In the genomic region with DNA sequence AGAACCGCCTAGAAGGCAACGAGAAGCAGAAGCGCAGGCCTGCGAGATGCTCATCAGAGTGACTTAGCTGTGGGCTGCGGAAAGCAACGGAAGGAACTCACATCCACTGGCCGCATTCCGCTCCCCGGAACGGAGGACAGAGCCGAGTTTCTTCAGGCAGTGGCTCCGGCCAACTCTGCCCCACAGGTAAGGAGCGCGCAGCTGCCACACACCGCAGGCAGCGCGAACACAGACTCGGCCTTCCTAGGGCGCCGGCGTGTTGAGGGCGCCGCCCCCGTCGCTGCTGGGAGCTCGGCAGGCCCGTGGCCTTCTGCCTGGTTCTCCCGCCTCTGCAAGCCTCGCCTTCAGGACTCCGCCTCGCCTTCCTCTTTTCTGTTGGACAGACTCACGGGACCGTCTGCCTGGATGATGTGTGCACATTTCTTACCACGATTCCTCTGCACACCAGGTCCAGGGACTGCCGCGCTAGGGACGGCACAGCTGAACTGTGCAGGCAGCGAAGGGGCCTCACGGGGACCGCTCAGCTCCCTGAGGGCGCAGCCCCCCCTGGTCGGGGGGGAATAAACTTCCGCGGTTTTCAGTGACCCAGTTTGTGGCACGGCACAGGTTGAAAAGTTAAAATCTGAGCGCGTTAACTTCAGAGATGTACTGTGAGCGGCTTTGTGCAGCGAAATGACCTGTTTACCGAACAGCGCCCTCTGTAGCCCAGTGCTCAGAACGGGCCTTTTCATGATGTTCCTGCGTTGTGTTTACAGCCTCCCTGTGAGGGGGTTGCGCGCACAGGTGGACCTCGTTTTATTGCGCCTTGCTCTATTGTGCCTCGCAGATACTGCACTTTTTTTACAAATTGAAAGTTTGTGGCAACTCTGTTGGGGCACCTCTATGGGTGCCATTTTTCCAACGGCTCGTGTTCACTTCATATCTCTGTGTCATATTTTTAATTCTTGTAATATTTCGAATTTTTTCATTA, we compare ENCODE assay signal across 8 cellular contexts. TPM values are rescaled to one million over a fixed set of nuclear protein-coding genes. Genes with fewer than 3 reads are reported as not detected.
A peak's percentile ranks its signal among the peaks of the same experiment; 100 is the strongest.
DNase-seq lines count a peak whose midpoint lies in the region; ATAC-seq and TF ChIP-seq lines count a peak whose summit lies in the region.

No MANE protein-coding gene starts in this region.

- TF ChIP-seq POLR2A in vagina (IDR thresholded peaks at IDR 0.05), result no peak

- no peaks in the 10 kb centered on the region for H3K36me3 ChIP-seq in vagina

- intact Hi-C loops in vagina (cut with DNase I), result loop anchor here (5.0 kb wide), 1 partner anchor 157 kb away; a partner anchor contains a TSS

- no peaks in the 10 kb centered on the region for H3K9me3 ChIP-seq in vagina

- DNase-seq in NCI-H1694 treated with DMSO at 0.1 percent for 48 hours (lab: John Stamatoyannopoulos, UW), result peak; percentile 86
- peak; percentile 59 for DNase-seq in T1000 (lab: John Stamatoyannopoulos, UW)
- peak; percentile 90 for DNase-seq in astrocyte of the hippocampus (ENCODE audit: low read depth, low spot score)
- peak in 46 of 51 donors; percentile 8 to 79 (median 48) for DNase-seq in hypothalamus (lab: John Stamatoyannopoulos, UW)
- peak; percentile 68 for DNase-seq in renal cortical epithelial cell (ENCODE audit: low read depth)
- no peak for DNase-seq in vagina (ENCODE audit: extremely low spot score in 2 of 2)

- peak overlapping the region; percentile 88 for H3K27ac ChIP-seq in vagina

- peaks cover 5% of the 10 kb centered on the region for H3K4me1 ChIP-seq in vagina

- H3K27me3 ChIP-seq in vagina, result no peaks in the 10 kb centered on the region

- TF ChIP-seq CTCF in GM12873 (IDR thresholded peaks at IDR 0.05; ENCODE audit: insufficient read depth, low read depth, low read length, missing control alignments) (peak; percentile 92), vagina (IDR thresholded peaks at IDR 0.05) (peak; percentile 42 to 75 (median 55))

- peak overlapping the region; percentile 56 to 71 for H3K4me3 ChIP-seq in vagina

- ATAC-seq in HG02870 (IDR thresholded peaks at IDR 0.05; ENCODE audit: unreplicated experiment), result peak; percentile 87

RNA-seq across cellular contexts. Expression of a gene that starts 15.8 kb away (rescaled TPM):
- 0.55 TPM in 1 of 2 replicates, not detected in the other for total RNA-seq in renal cortical epithelial cell
- total RNA-seq in vagina, result not detected

RNA-seq across cellular contexts. Expression of a gene that starts 42.6 kb away (rescaled TPM):
- total RNA-seq in renal cortical epithelial cell (32.0 and 36.1 TPM in 2 replicates), vagina (22.1 TPM)

Comparison
In these comparisons a context has a peak if more than half of its experiments do, and no peak if none do; other contexts are left out.
1. DNase-seq: peak in NCI-H1694 treated with DMSO at 0.1 percent for 48 hours (single experiment), T1000 (single experiment), astrocyte of the hippocampus (single experiment), hypothalamus (46 of 51) and renal cortical epithelial cell (single experiment); none in vagina (0 of 2).